13 cellular contexts compared by ENCODE assay signal in genomic region chr17:77601054-77601979, GRCh38.
DNase-seq lines count a peak whose midpoint lies in the region; ATAC-seq and TF ChIP-seq lines count a peak whose summit lies in the region.
"Had no signal": no experiment of that assay in that cellular context is flagged by ENCODE, and none has a peak within 500 bp of the region (broad histone marks: within the 10 kb centered on the region; RNA-seq: fewer than 3 reads in every experiment).

No MANE protein-coding gene starts in this region.

- H3K9me3 ChIP-seq in right cardiac atrium (ENCODE audit: control insufficient read depth, low read length), result no peaks in the 10 kb centered on the region
- H3K9me3 ChIP-seq in CD4-positive, alpha-beta T cell (ENCODE audit: control insufficient read depth, low read length), result no peaks in the 10 kb centered on the region

- POLR2A ChIA-PET in CD4-positive, alpha-beta T cell (lab: Charles Lee), result no interaction called here

- H3K4me1 Mint-ChIP-seq in natural killer cell, result no peaks in the 10 kb centered on the region
- no peaks in the 10 kb centered on the region for H3K4me1 Mint-ChIP-seq in natural killer cell treated with Interleukin-12 subunit alpha and Interleukin-12 subunit beta and Interleukin-15 and Interleukin-18, amount 100 ng/mL, for 72 hours (ENCODE audit: low read depth in 2 of 2)
- no peaks in the 10 kb centered on the region for H3K4me1 Mint-ChIP-seq in CD4-positive, alpha-beta T cell (ENCODE audit: low read depth)
- H3K4me1 Mint-ChIP-seq: activated B cell treated with CpG ODN at 0.5 μM for 24 hours, memory B cell had no signal

- no peaks in the 10 kb centered on the region for H3K9me3 Mint-ChIP-seq in natural killer cell
- H3K9me3 Mint-ChIP-seq in natural killer cell treated with Interleukin-12 subunit alpha and Interleukin-12 subunit beta and Interleukin-15 and Interleukin-18, amount 100 ng/mL, for 72 hours, result no peaks in the 10 kb centered on the region
- H3K9me3 Mint-ChIP-seq in CD4-positive, alpha-beta T cell, result no peaks in the 10 kb centered on the region
- H3K9me3 Mint-ChIP-seq: activated B cell treated with CpG ODN at 0.5 μM for 24 hours; activated T-cell treated with anti-CD3 and anti-CD28 coated beads, Interleukin-2, amount 50 U/mL, for 72 hours; memory B cell had no signal

- CTCF ChIA-PET in CD4-positive, alpha-beta T cell (lab: Charles Lee), result no interaction called here

- H3K36me3 Mint-ChIP-seq in natural killer cell, result no peaks in the 10 kb centered on the region
- no peaks in the 10 kb centered on the region for H3K36me3 Mint-ChIP-seq in natural killer cell treated with Interleukin-12 subunit alpha and Interleukin-12 subunit beta and Interleukin-15 and Interleukin-18, amount 100 ng/mL, for 72 hours
- H3K36me3 Mint-ChIP-seq in CD4-positive, alpha-beta T cell (ENCODE audit: low read depth), result no peaks in the 10 kb centered on the region
- H3K36me3 Mint-ChIP-seq: memory B cell had no signal

- H3K27me3 ChIP-seq in right cardiac atrium (ENCODE audit: control insufficient read depth, insufficient read depth), result no peaks in the 10 kb centered on the region
- no peaks in the 10 kb centered on the region for H3K27me3 ChIP-seq in CD4-positive, alpha-beta T cell (ENCODE audit: control insufficient read depth, insufficient read depth, low read length)
- H3K27me3 ChIP-seq: cardiac muscle cell had no signal

- ATAC-seq in natural killer cell, result no peak
- ATAC-seq in natural killer cell treated with Interleukin-12 subunit alpha and Interleukin-12 subunit beta and Interleukin-15 and Interleukin-18, amount 100 ng/mL, for 72 hours, result no peak
- peak; percentile 78 to 79 for ATAC-seq in right cardiac atrium
- ATAC-seq in sciatic nerve, result peak; percentile 69
- no peak for ATAC-seq in CD4-positive, alpha-beta T cell (ENCODE audit: poor library complexity)
- no peak for ATAC-seq in GM18498 (IDR thresholded peaks at IDR 0.05; ENCODE audit: unreplicated experiment)
- ATAC-seq: activated T-cell treated with anti-CD3 and anti-CD28 coated beads, Interleukin-2, amount 50 U/mL, for 72 hours had no signal

- peak; percentile 7 for DNase-seq in natural killer cell
- no peak for DNase-seq in natural killer cell treated with Interleukin-12 subunit alpha and Interleukin-12 subunit beta and Interleukin-15 and Interleukin-18, amount 100 ng/mL, for 72 hours (ENCODE audit: low spot score)
- peak; percentile 87 to 88 (median 87) for DNase-seq in right cardiac atrium
- peak; percentile 68 for DNase-seq in sciatic nerve (ENCODE audit: low spot score)
- no peak for DNase-seq in dermis blood vessel endothelial cell
- DNase-seq in CD4-positive, alpha-beta T cell, result no peak
- no peak for DNase-seq in NCI-H146 treated with DMSO at 0.1 percent for 48 hours (lab: John Stamatoyannopoulos, UW; ENCODE audit: unreplicated experiment)
- DNase-seq: activated B cell treated with CpG ODN at 0.5 μM for 24 hours; activated T-cell treated with anti-CD3 and anti-CD28 coated beads, Interleukin-2, amount 50 U/mL, for 72 hours; SHP77 treated with DMSO at 0.1 percent for 48 hours had no signal

- TF ChIP-seq CTCF in natural killer cell (IDR thresholded peaks at IDR 0.05), result no peak
- no peak for TF ChIP-seq CTCF in CD4-positive, alpha-beta T cell (IDR thresholded peaks at IDR 0.05)

- H3K4me3 ChIP-seq in right cardiac atrium (ENCODE audit: low read length), result no peak overlapping the region
- H3K4me3 ChIP-seq: cardiac muscle cell had no signal

- H3K4me1 ChIP-seq in right cardiac atrium (ENCODE audit: control insufficient read depth, insufficient read depth, low read length), result peaks cover 19% of the 10 kb centered on the region

- intact Hi-C loops in natural killer cell (cut with micrococcal nuclease), result no loop called here
- intact Hi-C loops in right cardiac atrium (cut with DNase I), result loop anchor here in 1 of 4 donors (10.0 kb wide), 2 partner anchors 57 to 133 kb away; no protein-coding TSS in a partner anchor
- intact Hi-C loops in sciatic nerve (cut with DNase I), result no loop called here
- intact Hi-C loops in CD4-positive, alpha-beta T cell (cut with DNase I, micrococcal nuclease), result no loop called here

- WGBS in right cardiac atrium, result 63% methylated on average over 18 of the region's 18 CpGs

- H3K4me3 Mint-ChIP-seq in natural killer cell, result no peak overlapping the region
- no peak overlapping the region for H3K4me3 Mint-ChIP-seq in natural killer cell treated with Interleukin-12 subunit alpha and Interleukin-12 subunit beta and Interleukin-15 and Interleukin-18, amount 100 ng/mL, for 72 hours
- no peak overlapping the region for H3K4me3 Mint-ChIP-seq in CD4-positive, alpha-beta T cell
- H3K4me3 Mint-ChIP-seq: activated B cell treated with CpG ODN at 0.5 μM for 24 hours; activated T-cell treated with anti-CD3 and anti-CD28 coated beads, Interleukin-2, amount 50 U/mL, for 72 hours; memory B cell had no signal

- no peaks in the 10 kb centered on the region for H3K27me3 Mint-ChIP-seq in natural killer cell (ENCODE audit: low read depth in 2 of 2)
- no peaks in the 10 kb centered on the region for H3K27me3 Mint-ChIP-seq in natural killer cell treated with Interleukin-12 subunit alpha and Interleukin-12 subunit beta and Interleukin-15 and Interleukin-18, amount 100 ng/mL, for 72 hours
- H3K27me3 Mint-ChIP-seq in CD4-positive, alpha-beta T cell, result no peaks in the 10 kb centered on the region

- H3K27ac Mint-ChIP-seq in natural killer cell, result no peak overlapping the region
- no peak overlapping the region for H3K27ac Mint-ChIP-seq in natural killer cell treated with Interleukin-12 subunit alpha and Interleukin-12 subunit beta and Interleukin-15 and Interleukin-18, amount 100 ng/mL, for 72 hours
- no peak overlapping the region for H3K27ac Mint-ChIP-seq in CD4-positive, alpha-beta T cell
- H3K27ac Mint-ChIP-seq: activated B cell treated with CpG ODN at 0.5 μM for 24 hours; activated T-cell treated with anti-CD3 and anti-CD28 coated beads, Interleukin-2, amount 50 U/mL, for 72 hours; memory B cell had no signal

- peak overlapping the region; percentile 88 for H3K27ac ChIP-seq in right cardiac atrium (ENCODE audit: low read length)
- no peak overlapping the region for H3K27ac ChIP-seq in CD4-positive, alpha-beta T cell (ENCODE audit: low read depth, low read length)

Comparison
In these comparisons a context has a peak if more than half of its experiments do, and no peak if none do; other contexts are left out.
1. DNase-seq: peak in natural killer cell (single experiment), right cardiac atrium (3 of 3) and sciatic nerve (single experiment); none in natural killer cell treated with Interleukin-12 subunit alpha and Interleukin-12 subunit beta and Interleukin-15 and Interleukin-18, amount 100 ng/mL, for 72 hours (single experiment), dermis blood vessel endothelial cell (single experiment), CD4-positive, alpha-beta T cell (0 of 10) and NCI-H146 treated with DMSO at 0.1 percent for 48 hours (single experiment).
2. ATAC-seq: peak in right cardiac atrium (2 of 2) and sciatic nerve (single experiment); none in natural killer cell (0 of 3), natural killer cell treated with Interleukin-12 subunit alpha and Interleukin-12 subunit beta and Interleukin-15 and Interleukin-18, amount 100 ng/mL, for 72 hours (0 of 2), CD4-positive, alpha-beta T cell (single experiment) and GM18498 (single experiment).